9 cellular contexts compared by ENCODE assay signal in the genomic region with DNA sequence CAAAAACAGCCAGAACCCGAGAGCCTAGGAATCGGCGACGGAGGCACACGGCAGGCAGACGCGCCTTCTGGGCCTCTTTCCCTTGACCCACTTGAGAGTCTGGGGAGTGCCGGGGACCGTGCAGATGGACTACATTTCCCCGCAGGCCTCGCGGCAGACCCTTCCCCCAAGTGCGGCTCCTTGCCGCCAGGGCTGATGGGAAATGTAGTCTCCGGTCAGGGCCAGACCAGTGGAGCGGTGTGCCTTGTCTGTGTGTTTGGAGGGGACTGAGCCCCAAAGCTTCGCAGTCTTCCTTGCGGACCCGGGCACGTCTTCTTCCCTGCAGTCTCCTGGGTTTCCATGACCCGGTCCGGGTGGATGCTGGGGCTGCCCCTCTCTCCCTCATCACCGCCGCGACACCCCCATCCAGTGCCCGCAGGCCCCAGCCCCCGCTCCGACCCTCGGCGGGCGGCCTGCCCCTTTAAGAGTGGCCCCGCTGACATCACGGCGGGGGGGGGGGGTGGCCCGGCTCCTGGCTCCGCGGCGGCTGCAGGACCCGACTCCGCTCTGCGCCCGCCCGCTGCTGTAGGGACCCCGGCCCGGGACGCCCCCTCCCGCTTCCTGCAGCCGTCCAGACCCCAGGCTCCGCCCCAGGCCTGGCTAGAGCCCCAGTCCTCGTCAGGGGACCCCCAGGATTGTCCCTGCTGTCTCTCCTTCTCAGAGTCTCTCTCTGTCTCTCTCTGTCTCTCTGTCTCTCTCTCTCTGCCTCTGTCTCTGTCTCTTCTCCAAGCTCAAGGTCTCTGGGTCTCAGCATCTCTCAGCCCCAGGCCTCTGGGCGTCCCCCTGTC. TPM values are rescaled to one million over a fixed set of nuclear protein-coding genes. Genes with fewer than 3 reads are reported as not detected.
DNase-seq lines count a peak whose midpoint lies in the region; ATAC-seq, FAIRE-seq and TF ChIP-seq lines count a peak whose summit lies in the region.
"Had no signal": no experiment of that assay in that cellular context is flagged by ENCODE, and none has a peak within 500 bp of the region (broad histone marks: within the 10 kb centered on the region; RNA-seq: fewer than 3 reads in every experiment).

No MANE protein-coding gene starts in this region.

- peak; percentile 42 for FAIRE-seq in HTR-8/SVneo (lab: Jason Lieb, UNC)

- H3K36me3 ChIP-seq in stomach: no peaks in the 10 kb centered on the region

- H3K27ac ChIP-seq in coronary artery (no peak overlapping the region), stomach (no peak overlapping the region)

- H3K4me1 ChIP-seq in stomach: peaks cover 9 to 40% (median 25%) of the 10 kb centered on the region in 4 donors

- H3K9me3 ChIP-seq in stomach: no peaks in the 10 kb centered on the region

- no peak for TF ChIP-seq POLR2A in stomach (IDR thresholded peaks at IDR 0.05)

- intact Hi-C loops in stomach (cut with DNase I; ENCODE audit: low total_unique reads): loop anchor here (10.0 kb wide), 1 partner anchor 116 kb away; no protein-coding TSS in a partner anchor

- peaks cover 20 to 98% (median 77%) of the 10 kb centered on the region in 3 donors for H3K27me3 ChIP-seq in stomach

- 2 to 4% (median 3%) methylated on average over 19 to 51 of the region's 51 CpGs for WGBS in stomach, 5 donors

- H3K4me3 ChIP-seq in coronary artery (peak overlapping the region; percentile 48), stomach (peak overlapping the region in 3 of 4 donors; percentile 10 to 11 (median 10))

- TF ChIP-seq EP300 in stomach (IDR thresholded peaks at IDR 0.05): no peak

- no peak for TF ChIP-seq CTCF in coronary artery (IDR thresholded peaks at IDR 0.05)
- no peak for TF ChIP-seq CTCF in stomach (IDR thresholded peaks at IDR 0.05)

- DNase-seq in AG20443 (ENCODE audit: low spot score): peak; percentile 66
- DNase-seq in HTR-8/SVneo (ENCODE audit: insufficient read length, low spot score): no peak
- DNase-seq in activated CD4-positive, alpha-beta T cell treated with anti-CD3 and anti-CD28 coated beads, Interleukin-2, amount 50 U/mL, for 1 hour: peak; percentile 41
- DNase-seq in coronary artery (ENCODE audit: low spot score): no peak
- DNase-seq in middle frontal gyrus (ENCODE audit: extremely low spot score, low spot score): peak; percentile 78
- peak; percentile 33 for DNase-seq in stomach
- DNase-seq in SKM-1 (lab: John Stamatoyannopoulos, UW; ENCODE audit: unreplicated experiment): no peak

- ATAC-seq in HG03442 (IDR thresholded peaks at IDR 0.05; ENCODE audit: unreplicated experiment): no peak

RNA-seq across cellular contexts. Expression of gene CACNG7, which starts 0.8 kb away (rescaled TPM):
- not detected for total RNA-seq in stomach
- polyA plus RNA-seq in stomach: under 1 TPM in 1 of 3 donors, not detected in 2; 0.05 TPM
- polyA plus RNA-seq: adipose tissue had no signal

RNA-seq across cellular contexts. Expression of gene PRKCG, which starts 26.3 kb away (rescaled TPM):
- not detected for total RNA-seq in stomach
- polyA plus RNA-seq in stomach: under 1 TPM in 2 of 3 donors, not detected in 1; 0.25 to 0.30 TPM

RNA-seq across cellular contexts. Expression of gene MYADM, which starts 40.6 kb away (rescaled TPM):
- total RNA-seq in stomach: 100 to 1,000 TPM in 2 of 5 donors, 10 to 100 TPM in 3; 20.7 to 195 (median 72.8) TPM
- polyA plus RNA-seq in stomach: 10 to 100 TPM; 24.0 to 28.9 (median 24.5) TPM

RNA-seq across cellular contexts. Expression of gene CACNG8, which starts 54.4 kb away (rescaled TPM):
- under 1 TPM in 2 of 5 donors, not detected in 3; under 0.01 to 0.45 TPM for total RNA-seq in stomach
- under 1 TPM in 2 of 3 donors, not detected in 1; under 0.01 to 0.03 TPM for polyA plus RNA-seq in stomach

Comparison
In these comparisons a context has a peak if more than half of its experiments do, and no peak if none do; other contexts are left out.
1. DNase-seq: peak in AG20443 (single experiment), activated CD4-positive, alpha-beta T cell treated with anti-CD3 and anti-CD28 coated beads, Interleukin-2, amount 50 U/mL, for 1 hour (single experiment), middle frontal gyrus (single experiment) and stomach (single experiment); none in HTR-8/SVneo (single experiment), coronary artery (single experiment) and SKM-1 (single experiment).